In the genomic region with DNA sequence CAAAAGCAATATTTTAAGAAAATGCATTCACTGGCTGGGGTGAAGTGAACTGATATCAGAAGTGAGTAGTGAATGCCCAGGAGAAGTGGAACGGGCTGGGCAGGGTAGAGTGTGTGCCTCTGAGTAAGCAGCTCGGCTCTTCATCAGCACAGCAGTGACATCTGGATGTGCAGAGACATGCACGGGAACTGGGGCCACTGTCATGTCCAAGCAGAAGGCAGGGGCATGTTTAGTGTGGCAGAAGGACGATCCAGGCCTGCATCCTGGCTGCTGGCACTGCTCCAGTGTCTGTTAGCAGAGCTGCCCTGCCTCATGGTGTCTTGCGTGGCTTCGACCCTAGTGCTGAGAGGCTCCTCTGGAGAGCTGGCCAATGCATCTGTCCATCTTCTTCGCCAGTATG, we compare ENCODE assay signal across 18 cellular contexts. TPM values are rescaled to one million over a fixed set of nuclear protein-coding genes. Genes with fewer than 3 reads are reported as not detected.
DNase-seq lines count a peak whose midpoint lies in the region; ATAC-seq and TF ChIP-seq lines count a peak whose summit lies in the region.
"Had no signal": no experiment of that assay in that cellular context is flagged by ENCODE, and none has a peak within 500 bp of the region (broad histone marks: within the 10 kb centered on the region; RNA-seq: fewer than 3 reads in every experiment).

No MANE protein-coding gene starts in this region.

- DNase-seq in Right ventricle myocardium inferior (ENCODE audit: missing footprints) (no peak), left cardiac atrium (no peak), NCI-H524 (lab: John Stamatoyannopoulos, UW) (peak; percentile 83 to 94), coronary artery (ENCODE audit: low spot score) (peak; percentile 49), sigmoid colon (peak; percentile 66), GF-D8 (lab: John Stamatoyannopoulos, UW) (no peak)
- no peak for DNase-seq in effector CD4-positive, alpha-beta T cell
- DNase-seq: Calu3; CD8-positive, alpha-beta T cell; MM.1S; NCI-H1092; NCI-H187; NCI-H748 treated with DMSO at 0.1 percent for 48 hours; OCI-M1; SHP77 treated with DMSO at 0.1 percent for 48 hours had no signal

- no peaks in the 10 kb centered on the region for H3K27me3 ChIP-seq in sigmoid colon
- H3K27me3 ChIP-seq: BLaER1 treated with 17β-estradiol and CSF1 and Interleukin-3, amounts not matched to agents 10 nM and 100 nM had no signal

- no peak for TF ChIP-seq POLR2A in sigmoid colon (IDR thresholded peaks at IDR 0.05)

- no peak for TF ChIP-seq CTCF in coronary artery (IDR thresholded peaks at IDR 0.05)
- TF ChIP-seq CTCF in sigmoid colon (IDR thresholded peaks at IDR 0.05), result no peak

- H3K4me3 ChIP-seq in coronary artery, result no peak overlapping the region
- no peak overlapping the region for H3K4me3 ChIP-seq in sigmoid colon
- H3K4me3 ChIP-seq: A549; BLaER1 treated with 17β-estradiol and CSF1 and Interleukin-3, amounts not matched to agents 10 nM and 100 nM had no signal

- H3K4me1 ChIP-seq in sigmoid colon, result peaks cover 0 to 4% (median 0%) of the 10 kb centered on the region in 4 donors
- H3K4me1 ChIP-seq: A549 had no signal

- peaks cover 0 to 34% (median 4%) of the 10 kb centered on the region in 4 donors for H3K36me3 ChIP-seq in sigmoid colon

- H3K9me3 ChIP-seq in sigmoid colon, result no peaks in the 10 kb centered on the region
- H3K9me3 ChIP-seq: A549 had no signal

- peak; percentile 30 for ATAC-seq in Right ventricle myocardium inferior
- ATAC-seq in left cardiac atrium, result no peak
- ATAC-seq: A549; CD8-positive, alpha-beta T cell had no signal

- WGBS in sigmoid colon, 2 donors, result 87 to 88% methylated on average over 7 of the region's 7 CpGs

- H3K27ac ChIP-seq in coronary artery, result no peak overlapping the region
- H3K27ac ChIP-seq in sigmoid colon, result no peak overlapping the region
- H3K27ac ChIP-seq: A549; BLaER1 treated with 17β-estradiol and CSF1 and Interleukin-3, amounts not matched to agents 10 nM and 100 nM had no signal

- TF ChIP-seq EP300 in sigmoid colon (IDR thresholded peaks at IDR 0.05), result no peak

- intact Hi-C loops in Right ventricle myocardium inferior (cut with DNase I), result no loop called here
- intact Hi-C loops in left cardiac atrium (cut with DNase I), result no loop called here
- intact Hi-C loops in sigmoid colon (cut with DNase I), result no loop called here

RNA-seq across cellular contexts. Expression of a gene that starts 28.1 kb away (rescaled TPM):
- 49.9 TPM for total RNA-seq in Right ventricle myocardium inferior
- total RNA-seq in left cardiac atrium, result 10 to 100 TPM; 11.1 to 29.1 TPM
- total RNA-seq in sigmoid colon, result 10 to 100 TPM; 23.0 to 47.1 (median 31.5) TPM
- 1 to 10 TPM; 1.2 to 3.2 (median 3.0) TPM for polyA plus RNA-seq in sigmoid colon
- total RNA-seq: CD8-positive, alpha-beta T cell; LHCN-M2 had no signal

Comparison
In these comparisons a context has a peak if more than half of its experiments do, and no peak if none do; other contexts are left out.
1. DNase-seq: peak in NCI-H524 (2 of 2), coronary artery (single experiment) and sigmoid colon (single experiment); none in Right ventricle myocardium inferior (single experiment), left cardiac atrium (single experiment), GF-D8 (single experiment) and effector CD4-positive, alpha-beta T cell (single experiment).